In the genomic region with DNA sequence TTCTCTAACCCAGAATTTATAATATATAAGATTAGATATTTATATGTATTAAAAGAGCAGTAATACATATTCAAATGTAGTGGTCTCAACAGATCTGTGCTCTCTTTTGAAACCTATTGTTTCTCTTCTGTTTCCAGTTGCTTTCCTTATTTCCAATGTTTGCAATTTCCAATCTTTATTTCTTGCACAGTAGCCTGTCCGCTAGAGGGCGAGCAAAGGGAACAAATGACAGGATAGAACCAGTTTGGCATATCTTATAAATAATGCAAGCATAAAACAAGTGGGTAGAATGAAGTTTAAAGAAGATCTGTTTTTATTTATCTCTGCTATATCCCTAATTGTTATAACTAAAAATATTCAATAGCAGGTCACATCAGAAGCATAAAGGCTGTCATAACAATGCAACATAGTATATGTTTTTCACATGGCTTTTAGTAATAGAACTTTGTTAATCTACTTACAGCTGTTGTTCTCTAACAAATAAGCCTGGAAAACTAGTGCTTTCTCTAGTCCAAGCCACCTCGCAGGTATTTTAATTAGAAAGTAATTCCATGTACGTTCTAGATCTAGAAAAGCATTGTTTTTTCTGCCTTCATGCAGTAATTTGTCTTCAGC, we compare ENCODE assay signal across 8 cellular contexts. TPM values are rescaled to one million over a fixed set of nuclear protein-coding genes. Genes with fewer than 3 reads are reported as not detected.
DNase-seq lines count a peak whose midpoint lies in the region; ATAC-seq and TF ChIP-seq lines count a peak whose summit lies in the region.

No MANE protein-coding gene starts in this region.

- no peaks in the 10 kb centered on the region for H3K36me3 Mint-ChIP-seq in GM23338 (ENCODE audit: low read depth)
- no peaks in the 10 kb centered on the region for H3K36me3 Mint-ChIP-seq in naive thymus-derived CD4-positive, alpha-beta T cell

- intact Hi-C loops in naive thymus-derived CD4-positive, alpha-beta T cell (cut with micrococcal nuclease) = loop anchor here (1.0 to 5.0 kb wide), 5 partner anchors 154 to 591 kb away; a partner anchor contains a TSS

- H3K79me2 ChIP-seq in GM23338 (replicated peaks; ENCODE audit: insufficient read depth) = no peaks in the 10 kb centered on the region

- TF ChIP-seq POLR2A in suprapubic skin (IDR thresholded peaks at IDR 0.05) = no peak

- H3K36me3 ChIP-seq in GM23338 (ENCODE audit: insufficient read depth) = no peaks in the 10 kb centered on the region
- no peaks in the 10 kb centered on the region for H3K36me3 ChIP-seq in naive thymus-derived CD4-positive, alpha-beta T cell (ENCODE audit: control insufficient read depth in 2 of 3, insufficient read depth in 3 of 3, low read length in 3 of 3)
- H3K36me3 ChIP-seq in suprapubic skin = no peaks in the 10 kb centered on the region

- H4K20me1 ChIP-seq in GM23338 (replicated peaks; ENCODE audit: insufficient read depth) = no peaks in the 10 kb centered on the region

- H2AFZ ChIP-seq in GM23338 = no peak overlapping the region

- H3K27me3 Mint-ChIP-seq in GM23338 (ENCODE audit: insufficient read depth, low read depth, poor library complexity) = peaks cover 2% of the 10 kb centered on the region
- H3K27me3 Mint-ChIP-seq in naive thymus-derived CD4-positive, alpha-beta T cell = peaks cover 6 to 37% (median 11%) of the 10 kb centered on the region in 5 donors

- TF ChIP-seq CTCF in AG10803 (conservative IDR thresholded peaks at IDR 0.05; ENCODE audit: low read length) = peak; percentile 95
- peak; percentile 85 to 98 for TF ChIP-seq CTCF in GM23338 (conservative IDR thresholded peaks at IDR 0.05; ENCODE audit: low read depth in 2 of 2)
- TF ChIP-seq CTCF in suprapubic skin (IDR thresholded peaks at IDR 0.05) = peak; percentile 52 to 76

- H3K4me1 Mint-ChIP-seq in GM23338 = peaks cover 4% of the 10 kb centered on the region; the same call in 2 of the 3 replicates
- H3K4me1 Mint-ChIP-seq in naive thymus-derived CD4-positive, alpha-beta T cell = peaks cover 0 to 3% (median 0%) of the 10 kb centered on the region in 7 donors

- ATAC-seq in GM23338 = no peak; the same call in 1 of the 3 replicates
- peak; percentile 69 for ATAC-seq in naive thymus-derived CD4-positive, alpha-beta T cell
- no peak for ATAC-seq in GM21717 (IDR thresholded peaks at IDR 0.05; ENCODE audit: unreplicated experiment)

- no peaks in the 10 kb centered on the region for H3K4me1 ChIP-seq in GM23338 (ENCODE audit: insufficient read depth)
- H3K4me1 ChIP-seq in naive thymus-derived CD4-positive, alpha-beta T cell (ENCODE audit: control insufficient read depth in 2 of 2, insufficient read depth in 2 of 2, low read length in 2 of 2) = no peaks in the 10 kb centered on the region
- H3K4me1 ChIP-seq in suprapubic skin = no peaks in the 10 kb centered on the region

- POLR2A ChIA-PET in naive thymus-derived CD4-positive, alpha-beta T cell (lab: Charles Lee) = interaction anchor here (1.8 kb wide), 1 partner anchor 187 kb away, joined by 4 read pairs; no protein-coding TSS in a partner anchor

- CTCF ChIA-PET in naive thymus-derived CD4-positive, alpha-beta T cell (lab: Charles Lee) = interaction anchor here (0.7 to 1.5 kb wide), 3 partner anchors 89 to 591 kb away, joined by 3 to 8 read pairs (median 3); no protein-coding TSS in a partner anchor

- H3K4me2 ChIP-seq in GM23338 = no peak overlapping the region

- H3K27ac ChIP-seq in GM23338 (ENCODE audit: low read depth) (no peak overlapping the region), suprapubic skin (no peak overlapping the region)
- H3K27ac ChIP-seq in naive thymus-derived CD4-positive, alpha-beta T cell (ENCODE audit: low read depth, low read length) = no peak overlapping the region

- H3K9me3 ChIP-seq in naive thymus-derived CD4-positive, alpha-beta T cell (ENCODE audit: control insufficient read depth in 2 of 3, low read length in 3 of 3) = no peaks in the 10 kb centered on the region
- H3K9me3 ChIP-seq in suprapubic skin = no peaks in the 10 kb centered on the region

- H3K9me3 Mint-ChIP-seq in GM23338 = no peaks in the 10 kb centered on the region
- H3K9me3 Mint-ChIP-seq in naive thymus-derived CD4-positive, alpha-beta T cell = no peaks in the 10 kb centered on the region

- H3F3A ChIP-seq in GM23338 (replicated peaks; ENCODE audit: low read depth) = no peaks in the 10 kb centered on the region

- no peak overlapping the region for H3K4me3 Mint-ChIP-seq in GM23338
- no peak overlapping the region for H3K4me3 Mint-ChIP-seq in naive thymus-derived CD4-positive, alpha-beta T cell

- no peaks in the 10 kb centered on the region for H3K27me3 ChIP-seq in GM23338 (ENCODE audit: insufficient read depth)
- H3K27me3 ChIP-seq in naive thymus-derived CD4-positive, alpha-beta T cell (ENCODE audit: control insufficient read depth in 2 of 2, insufficient read depth in 2 of 2, low read length in 2 of 2) = no peaks in the 10 kb centered on the region
- peaks cover 4% of the 10 kb centered on the region for H3K27me3 ChIP-seq in suprapubic skin

- DNase-seq in AG10803 (ENCODE audit: low read depth) (peak; percentile 66), GM23338 (ENCODE audit: low spot score) (peak; percentile 76), NCI-H524 treated with DMSO at 0.1 percent for 48 hours (lab: John Stamatoyannopoulos, UW) (peak; percentile 13), epidermal melanocyte (ENCODE audit: insufficient read length, low spot score) (peak; percentile 19), suprapubic skin (ENCODE audit: low spot score in 2 of 2) (peak in 1 of 2 donors; percentile 73)
- peak; percentile 50 to 63 for DNase-seq in activated CD4-positive, alpha-beta T cell treated with anti-CD3 and anti-CD28 coated beads, Interleukin-2, amount 50 U/mL, for 48 hours
- peak in 8 of 9 donors; percentile 20 to 60 (median 41) for DNase-seq in naive thymus-derived CD4-positive, alpha-beta T cell

- H3K4me3 ChIP-seq in AG10803 (ENCODE audit: low read length) (no peak overlapping the region), GM23338 (no peak overlapping the region), suprapubic skin (no peak overlapping the region)
- no peak overlapping the region for H3K4me3 ChIP-seq in naive thymus-derived CD4-positive, alpha-beta T cell (ENCODE audit: low read length)

- WGBS in suprapubic skin = 7% methylated on average over 4 of the region's 4 CpGs

- no peak for TF ChIP-seq EP300 in suprapubic skin (IDR thresholded peaks at IDR 0.05)

- no peak overlapping the region for H3K27ac Mint-ChIP-seq in GM23338
- no peak overlapping the region for H3K27ac Mint-ChIP-seq in naive thymus-derived CD4-positive, alpha-beta T cell

- H3K9me2 ChIP-seq in GM23338 (ENCODE audit: insufficient read depth) = no peaks in the 10 kb centered on the region

TF ChIP-seq in GM23338, 12 proteins besides CTCF, POLR2A, EP300 and RAD21 (continues in another document):
- TF ChIP-seq STAT1 (IDR thresholded peaks at IDR 0.05; ENCODE audit: unreplicated experiment) = no peak

RNA-seq across cellular contexts. Expression of a gene that starts 15.1 kb away (rescaled TPM):
- 26.0 and 35.0 TPM in 2 replicates for total RNA-seq in GM23338 (2014; rRNA removed; shearing (Covaris generic))
- 9.8 and 10.3 TPM in 2 replicates for polyA plus RNA-seq in GM23338 (2016; fragmentation: Nextera tagmentation; extraction: Ambion mirVana)
- total RNA-seq in naive thymus-derived CD4-positive, alpha-beta T cell = 10 to 100 TPM in 4 of 5 experiments, 1 to 10 TPM in 1; 7.7 to 19.8 (median 16.1) TPM
- 10 to 100 TPM; 11.3 to 15.7 TPM for polyA plus RNA-seq in naive thymus-derived CD4-positive, alpha-beta T cell
- 10 to 100 TPM; 23.3 to 26.9 (median 25.4) TPM for total RNA-seq in suprapubic skin
